Comparison of ENCODE assay signal across 1 cellular context in the genomic region with DNA sequence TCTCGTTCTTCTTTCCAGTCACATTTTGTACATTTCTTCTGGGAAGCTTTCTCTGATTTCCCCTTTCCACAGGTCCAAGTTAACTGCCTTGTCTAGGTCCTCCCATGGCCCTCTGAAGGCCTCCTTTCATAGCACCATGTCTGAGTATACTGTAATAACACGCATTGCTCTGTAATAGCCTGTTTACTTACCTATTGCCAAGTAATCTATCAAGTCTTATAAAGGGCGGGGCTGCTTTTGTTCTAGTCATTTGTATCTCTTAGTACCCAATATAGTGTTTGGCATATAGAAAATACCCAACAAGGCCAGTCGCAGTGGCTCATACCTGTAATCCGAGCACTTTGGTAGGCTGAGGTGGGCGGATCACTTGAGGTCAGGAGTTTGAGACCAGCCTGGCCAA.
TF ChIP-seq lines count a peak whose summit lies in the region.

No MANE protein-coding gene starts in this region.

TF ChIP-seq in IMR-90, 13 proteins besides CTCF, POLR2A, EP300 and RAD21:
- TF ChIP-seq MXI1 (IDR thresholded peaks at IDR 0.05; ENCODE audit: borderline replicate concordance, low read depth, low read length): no peak
- TF ChIP-seq NFE2L2 (IDR thresholded peaks at IDR 0.05; ENCODE audit: low read depth, low read length): no peak
- TF ChIP-seq, protein P1, sequence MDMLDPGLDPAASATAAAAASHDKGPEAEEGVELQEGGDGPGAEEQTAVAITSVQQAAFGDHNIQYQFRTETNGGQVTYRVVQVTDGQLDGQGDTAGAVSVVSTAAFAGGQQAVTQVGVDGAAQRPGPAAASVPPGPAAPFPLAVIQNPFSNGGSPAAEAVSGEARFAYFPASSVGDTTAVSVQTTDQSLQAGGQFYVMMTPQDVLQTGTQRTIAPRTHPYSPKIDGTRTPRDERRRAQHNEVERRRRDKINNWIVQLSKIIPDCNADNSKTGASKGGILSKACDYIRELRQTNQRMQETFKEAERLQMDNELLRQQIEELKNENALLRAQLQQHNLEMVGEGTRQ (IDR thresholded peaks at IDR 0.05; ENCODE audit: low read depth, low read length): no peak
- no peak for TF ChIP-seq FOS (IDR thresholded peaks at IDR 0.05; ENCODE audit: low read depth, low read length)
- TF ChIP-seq, protein P2, sequence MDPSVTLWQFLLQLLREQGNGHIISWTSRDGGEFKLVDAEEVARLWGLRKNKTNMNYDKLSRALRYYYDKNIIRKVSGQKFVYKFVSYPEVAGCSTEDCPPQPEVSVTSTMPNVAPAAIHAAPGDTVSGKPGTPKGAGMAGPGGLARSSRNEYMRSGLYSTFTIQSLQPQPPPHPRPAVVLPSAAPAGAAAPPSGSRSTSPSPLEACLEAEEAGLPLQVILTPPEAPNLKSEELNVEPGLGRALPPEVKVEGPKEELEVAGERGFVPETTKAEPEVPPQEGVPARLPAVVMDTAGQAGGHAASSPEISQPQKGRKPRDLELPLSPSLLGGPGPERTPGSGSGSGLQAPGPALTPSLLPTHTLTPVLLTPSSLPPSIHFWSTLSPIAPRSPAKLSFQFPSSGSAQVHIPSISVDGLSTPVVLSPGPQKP (IDR thresholded peaks at IDR 0.05; ENCODE audit: borderline replicate concordance, low read depth, low read length): no peak
- no peak for TF ChIP-seq MAFK (IDR thresholded peaks at IDR 0.05; ENCODE audit: low read depth, low read length)
- TF ChIP-seq BHLHE40 (IDR thresholded peaks at IDR 0.05; ENCODE audit: low read depth, low read length): no peak
- no peak for TF ChIP-seq CHD1 (IDR thresholded peaks at IDR 0.05; ENCODE audit: low read depth, low read length)
- TF ChIP-seq SMC3 (IDR thresholded peaks at IDR 0.05; ENCODE audit: low read depth, low read length): no peak
- TF ChIP-seq CEBPB (IDR thresholded peaks at IDR 0.05; ENCODE audit: low read depth, low read length): no peak
- TF ChIP-seq RFX5 (IDR thresholded peaks at IDR 0.05; ENCODE audit: low read depth, low read length): no peak
- no peak for TF ChIP-seq RCOR1 (IDR thresholded peaks at IDR 0.05; ENCODE audit: insufficient replicate concordance, low read length)
- TF ChIP-seq MAZ (IDR thresholded peaks at IDR 0.05; ENCODE audit: borderline replicate concordance, low read depth, low read length): no peak
